ENCODE assay signal across 10 cellular contexts in the genomic region with DNA sequence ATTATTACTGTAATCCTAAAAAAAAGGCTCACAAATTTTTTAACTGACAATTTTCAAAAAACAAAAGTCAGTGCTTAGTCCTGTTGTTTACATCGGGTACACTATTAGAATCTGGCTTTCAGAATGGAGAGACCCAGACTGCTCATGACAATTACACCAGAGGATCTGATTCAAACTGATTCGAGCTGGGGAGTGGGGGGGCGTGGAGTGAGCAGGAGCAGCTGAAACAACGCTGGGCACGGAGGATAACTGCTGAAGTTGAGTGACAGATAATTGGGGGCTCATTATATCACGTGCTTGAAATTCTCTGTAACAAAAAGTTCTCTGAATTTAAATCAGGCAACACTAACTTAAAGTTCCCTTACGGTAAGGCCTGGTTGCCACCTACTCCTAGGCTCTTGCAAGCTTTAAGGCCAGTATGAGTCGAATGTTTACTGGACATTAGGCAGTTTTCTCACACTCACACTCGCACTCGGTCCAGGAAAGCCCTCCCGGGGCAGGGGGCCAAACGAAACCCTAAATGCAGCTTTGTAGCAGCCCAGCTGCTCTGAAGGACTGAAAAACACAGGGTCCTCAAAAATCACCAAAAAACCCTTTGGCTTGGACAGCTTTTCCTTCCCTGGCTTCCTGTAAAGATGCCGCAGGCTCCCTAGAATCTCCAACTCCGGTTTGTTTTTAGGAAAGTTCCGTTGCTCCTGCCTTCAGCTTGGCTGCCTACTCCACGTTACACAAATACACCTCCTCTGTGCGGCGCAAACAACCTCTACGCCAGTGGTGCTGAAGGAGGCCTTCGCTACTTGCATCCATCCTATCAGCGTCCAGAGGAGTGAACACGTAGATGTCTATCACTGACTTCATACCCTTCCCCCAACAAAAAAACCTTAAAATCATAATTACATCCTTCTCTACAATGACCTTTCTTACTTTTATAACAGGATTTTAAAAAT. TPM values are rescaled to one million over a fixed set of nuclear protein-coding genes. Genes with fewer than 3 reads are reported as not detected.
DNase-seq lines count a peak whose midpoint lies in the region; ATAC-seq and TF ChIP-seq lines count a peak whose summit lies in the region.
"Had no signal": no experiment of that assay in that cellular context is flagged by ENCODE, and none has a peak within 500 bp of the region (broad histone marks: within the 10 kb centered on the region; RNA-seq: fewer than 3 reads in every experiment).

No MANE protein-coding gene starts in this region.

- no peak overlapping the region for H3K4me3 ChIP-seq in ACC112 (ENCODE audit: low read depth, low read length)
- H3K4me3 ChIP-seq in dorsolateral prefrontal cortex: peak overlapping the region in 22 of 59 donors; percentile 0 to 43 (median 21)
- H3K4me3 ChIP-seq in neural progenitor cell: no peak overlapping the region
- H3K4me3 ChIP-seq: lung, suprapubic skin had no signal

- H3K4me2 ChIP-seq in neural progenitor cell: no peak overlapping the region

- H3K4me1 ChIP-seq in ACC112 (ENCODE audit: control insufficient read depth, insufficient read depth, low read length, unreplicated experiment) (peaks cover 72% of the 10 kb centered on the region), neural progenitor cell (peaks cover 31% of the 10 kb centered on the region)

- no peak for ATAC-seq in HG03378 (IDR thresholded peaks at IDR 0.05; ENCODE audit: unreplicated experiment)

- H3K27ac ChIP-seq in ACC112 (ENCODE audit: low read depth, low read length): peak overlapping the region; percentile 45
- H3K27ac ChIP-seq in dorsolateral prefrontal cortex: peak overlapping the region in 54 of 59 donors; percentile 4 to 90 (median 74)
- H3K27ac ChIP-seq in neural progenitor cell: no peak overlapping the region

- H3K4me3 Mint-ChIP-seq in HFFc6: peak overlapping the region; percentile 49
- H3K4me3 Mint-ChIP-seq in neural progenitor cell: no peak overlapping the region
- no peak overlapping the region for H3K4me3 Mint-ChIP-seq in glutamatergic neuron (ENCODE audit: unreplicated experiment)

- DNase-seq in HFFc6: no peak
- peak in 2 of 10 donors; percentile 43 to 45 for DNase-seq in dorsolateral prefrontal cortex
- DNase-seq in neural progenitor cell (ENCODE audit: low spot score): no peak
- no peak for DNase-seq in GDM1 (lab: John Stamatoyannopoulos, UW)
- no peak for DNase-seq in glutamatergic neuron
- DNase-seq in NCI-H446 treated with DMSO at 0.1 percent for 48 hours (lab: John Stamatoyannopoulos, UW): no peak

- peaks cover 9% of the 10 kb centered on the region for H3F3A ChIP-seq in neural progenitor cell (ENCODE audit: low read depth)

- no peaks in the 10 kb centered on the region for H3K9me3 Mint-ChIP-seq in HFFc6
- no peaks in the 10 kb centered on the region for H3K9me3 Mint-ChIP-seq in neural progenitor cell
- H3K9me3 Mint-ChIP-seq in glutamatergic neuron (ENCODE audit: unreplicated experiment): peaks cover 2% of the 10 kb centered on the region

- no peak overlapping the region for H2AFZ ChIP-seq in ACC112 (ENCODE audit: low read length, unreplicated experiment)
- no peak overlapping the region for H2AFZ ChIP-seq in neural progenitor cell (replicated peaks)

- intact Hi-C loops in dorsolateral prefrontal cortex (cut with DNase I): no loop called here

- no peaks in the 10 kb centered on the region for H3K36me3 ChIP-seq in ACC112 (ENCODE audit: insufficient read depth, low read length)
- no peaks in the 10 kb centered on the region for H3K36me3 ChIP-seq in neural progenitor cell
- H3K36me3 ChIP-seq: suprapubic skin had no signal

- H3K27me3 ChIP-seq in ACC112 (ENCODE audit: insufficient read depth, low read length) (no peaks in the 10 kb centered on the region), dorsolateral prefrontal cortex (no peaks in the 10 kb centered on the region), neural progenitor cell (no peaks in the 10 kb centered on the region)
- H3K27me3 ChIP-seq: suprapubic skin had no signal

- peak overlapping the region; percentile 81 for H3K27ac Mint-ChIP-seq in HFFc6
- H3K27ac Mint-ChIP-seq in neural progenitor cell: peak overlapping the region; percentile 93
- H3K27ac Mint-ChIP-seq in glutamatergic neuron (ENCODE audit: unreplicated experiment): no peak overlapping the region

- H3K4me1 Mint-ChIP-seq in HFFc6 (ENCODE audit: low read depth) (peaks cover 94% of the 10 kb centered on the region), neural progenitor cell (peaks cover 61% of the 10 kb centered on the region), glutamatergic neuron (ENCODE audit: low read depth, unreplicated experiment) (peaks cover 65% of the 10 kb centered on the region)

- H3K9ac ChIP-seq in neural progenitor cell: no peak overlapping the region

- no peak for TF ChIP-seq CTCF in HFFc6 (IDR thresholded peaks at IDR 0.05)
- no peak for TF ChIP-seq CTCF in dorsolateral prefrontal cortex (IDR thresholded peaks at IDR 0.05 in 54 of 56, conservative IDR thresholded peaks at IDR 0.05 in 2 of 56; ENCODE audit: low read depth in 1 of 56, partially characterized antibody in 56 of 56)
- no peak for TF ChIP-seq CTCF in neural progenitor cell (IDR thresholded peaks at IDR 0.05)
- no peak for TF ChIP-seq CTCF in glutamatergic neuron (IDR thresholded peaks at IDR 0.05; ENCODE audit: partially characterized antibody, unreplicated experiment)

- H3K9me3 ChIP-seq in neural progenitor cell (ENCODE audit: low read depth): no peaks in the 10 kb centered on the region
- H3K9me3 ChIP-seq: suprapubic skin had no signal

- H4K20me1 ChIP-seq in neural progenitor cell (ENCODE audit: low read depth): peaks cover 80% of the 10 kb centered on the region

- peaks cover 3% of the 10 kb centered on the region; the same call in 1 of the 2 replicates for H3K27me3 Mint-ChIP-seq in HFFc6 (ENCODE audit: insufficient read depth)
- H3K27me3 Mint-ChIP-seq in neural progenitor cell (ENCODE audit: insufficient read depth, low read depth): peaks cover 2% of the 10 kb centered on the region
- peaks cover 1% of the 10 kb centered on the region for H3K27me3 Mint-ChIP-seq in glutamatergic neuron (ENCODE audit: unreplicated experiment)

- H3K36me3 Mint-ChIP-seq in HFFc6 (ENCODE audit: low read depth): peaks cover 27% of the 10 kb centered on the region
- H3K36me3 Mint-ChIP-seq in neural progenitor cell: peaks cover 2% of the 10 kb centered on the region
- H3K36me3 Mint-ChIP-seq in glutamatergic neuron (ENCODE audit: unreplicated experiment): no peaks in the 10 kb centered on the region

- H3K79me2 ChIP-seq in ACC112 (ENCODE audit: control insufficient read depth, insufficient read depth, low read length, unreplicated experiment) (peaks cover 93% of the 10 kb centered on the region), neural progenitor cell (ENCODE audit: low read depth) (peaks cover 97% of the 10 kb centered on the region)

RNA-seq across cellular contexts. Expression of a gene that starts 42.9 kb away (rescaled TPM):
- total RNA-seq in HFFc6 (2021; fragmentation: NEBNext Ultra II Directional; extraction: Animal tissue kit (Norgen Biotek cat#: 25700)): 100 to 1,000 TPM; 565 to 646 (median 603) TPM
- total RNA-seq in dorsolateral prefrontal cortex (100 to 1,000 TPM; 118 to 250 (median 198) TPM), neural progenitor cell (ENCODE audit: low replicate concordance) (134 and 198 TPM in 2 replicates), glutamatergic neuron (ENCODE audit: unreplicated experiment) (326 TPM)
